Comparison of ENCODE assay signal across 14 cellular contexts in the genomic region with DNA sequence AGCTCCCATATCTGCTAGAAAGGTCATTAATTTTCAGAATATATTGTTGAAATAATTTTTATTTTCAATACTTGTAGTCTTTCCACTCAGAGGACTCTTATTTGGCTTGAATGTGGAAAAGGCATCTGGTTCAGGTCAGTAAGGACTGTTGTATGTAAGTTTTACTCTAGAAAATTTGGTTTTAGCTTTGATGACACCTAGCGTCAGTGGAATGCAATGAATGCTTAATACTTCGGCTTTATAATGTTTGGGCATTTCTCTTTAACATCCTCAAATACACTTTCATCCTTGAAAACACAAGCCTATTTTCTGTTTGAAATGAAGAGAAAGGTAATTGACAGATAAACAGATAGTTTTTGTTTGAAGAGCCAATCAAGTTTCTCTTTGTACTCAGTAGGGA.
DNase-seq lines count a peak whose midpoint lies in the region; ATAC-seq and TF ChIP-seq lines count a peak whose summit lies in the region.
"Had no signal": no experiment of that assay in that cellular context is flagged by ENCODE, and none has a peak within 500 bp of the region (broad histone marks: within the 10 kb centered on the region; RNA-seq: fewer than 3 reads in every experiment).

No MANE protein-coding gene starts in this region.

- CTCF ChIA-PET in GM10248 (lab: Yijun Ruan, JAX), result interaction anchor here (0.8 to 3.1 kb wide), 6 partner anchors 8 to 364 kb away, joined by 3 to 10 read pairs (median 3); no protein-coding TSS in a partner anchor

- no peak for TF ChIP-seq POLR2A in esophagus squamous epithelium (IDR thresholded peaks at IDR 0.05)

- H3K4me3 ChIP-seq in fibroblast of the aortic adventitia (ENCODE audit: low read depth, low read length) (no peak overlapping the region), esophagus squamous epithelium (no peak overlapping the region)

- TF ChIP-seq CTCF in VCaP (conservative IDR thresholded peaks at IDR 0.05), result peak; percentile 70
- peak; percentile 56 for TF ChIP-seq CTCF in fibroblast of the aortic adventitia (IDR thresholded peaks at IDR 0.05; ENCODE audit: insufficient read depth, low read length)
- peak; percentile 43 for TF ChIP-seq CTCF in progenitor cell of endocrine pancreas (IDR thresholded peaks at IDR 0.05; ENCODE audit: unreplicated experiment)
- TF ChIP-seq CTCF in esophagus squamous epithelium (IDR thresholded peaks at IDR 0.05), result no peak
- TF ChIP-seq CTCF in GM10248 (IDR thresholded peaks at IDR 0.05; ENCODE audit: control extremely low read depth, extremely low read depth, low read depth, missing control alignments), result no peak

- ATAC-seq in HG03095 (IDR thresholded peaks at IDR 0.05; ENCODE audit: unreplicated experiment), result no peak
- ATAC-seq: activated naive CD8-positive, alpha-beta T cell treated with anti-CD3 and anti-CD28 coated beads, Interleukin-2, amount 50 U/mL, for 24 hours had no signal

- peaks cover 49% of the 10 kb centered on the region for H3K4me1 Mint-ChIP-seq in progenitor cell of endocrine pancreas (ENCODE audit: low read depth)
- H3K4me1 Mint-ChIP-seq: activated CD4-positive, alpha-beta memory T cell treated with anti-CD3 and anti-CD28 coated beads, Interleukin-2, amount 10 ng/mL, durations not matched to agents 7 days and 5 days; activated naive CD8-positive, alpha-beta T cell treated with anti-CD3 and anti-CD28 coated beads, Interleukin-2, amount 50 U/mL, for 24 hours; memory B cell had no signal

- H3K4me3 Mint-ChIP-seq in progenitor cell of endocrine pancreas (ENCODE audit: low read depth), result no peak overlapping the region
- H3K4me3 Mint-ChIP-seq: activated CD4-positive, alpha-beta memory T cell treated with anti-CD3 and anti-CD28 coated beads, Interleukin-2, amount 10 ng/mL, durations not matched to agents 7 days and 5 days; activated naive CD8-positive, alpha-beta T cell treated with anti-CD3 and anti-CD28 coated beads, Interleukin-2, amount 50 U/mL, for 24 hours; memory B cell had no signal

- H3K4me1 ChIP-seq in esophagus squamous epithelium, result peaks cover 0 to 15% (median 8%) of the 10 kb centered on the region in 3 donors

- POLR2A ChIA-PET in GM10248 (lab: Yijun Ruan, JAX), result no interaction called here

- intact Hi-C loops in esophagus squamous epithelium (cut with DNase I), result no loop called here

- H3K9me3 Mint-ChIP-seq in progenitor cell of endocrine pancreas (ENCODE audit: low read depth), result no peaks in the 10 kb centered on the region
- H3K9me3 Mint-ChIP-seq: activated CD4-positive, alpha-beta memory T cell treated with anti-CD3 and anti-CD28 coated beads, Interleukin-2, amount 10 ng/mL, durations not matched to agents 7 days and 5 days; activated naive CD8-positive, alpha-beta T cell treated with anti-CD3 and anti-CD28 coated beads, Interleukin-2, amount 50 U/mL, for 24 hours; memory B cell had no signal

- peaks cover 2% of the 10 kb centered on the region for H3K36me3 Mint-ChIP-seq in progenitor cell of endocrine pancreas (ENCODE audit: insufficient read depth)

- DNase-seq in G401 (ENCODE audit: low spot score), result peak; percentile 10
- peak; percentile 72 for DNase-seq in fibroblast of the aortic adventitia (ENCODE audit: low read depth)
- no peak for DNase-seq in progenitor cell of endocrine pancreas (ENCODE audit: low spot score, unreplicated experiment)
- no peak for DNase-seq in esophagus squamous epithelium (lab: John Stamatoyannopoulos, UW)
- DNase-seq in GM10248 (ENCODE audit: extremely low spot score), result no peak
- DNase-seq in mesenteric fat pad (ENCODE audit: low spot score), result no peak
- DNase-seq: activated CD4-positive, alpha-beta memory T cell treated with anti-CD3 and anti-CD28 coated beads, Interleukin-2, amount 10 ng/mL, durations not matched to agents 7 days and 5 days; activated naive CD8-positive, alpha-beta T cell treated with anti-CD3 and anti-CD28 coated beads, Interleukin-2, amount 50 U/mL, for 24 hours; DND-41; NCI-H510A treated with DMSO at 0.1 percent for 48 hours; stimulated activated CD8-positive, alpha-beta memory T cell treated with anti-CD3 and anti-CD28 coated beads, Interleukin-4, amount 100 ng/mL, for 48 hours had no signal

- H3K27me3 Mint-ChIP-seq in progenitor cell of endocrine pancreas, result no peaks in the 10 kb centered on the region
- H3K27me3 Mint-ChIP-seq: activated CD4-positive, alpha-beta memory T cell treated with anti-CD3 and anti-CD28 coated beads, Interleukin-2, amount 10 ng/mL, durations not matched to agents 7 days and 5 days; activated naive CD8-positive, alpha-beta T cell treated with anti-CD3 and anti-CD28 coated beads, Interleukin-2, amount 50 U/mL, for 24 hours; memory B cell had no signal

- no peak overlapping the region for H3K27ac ChIP-seq in VCaP
- no peak overlapping the region for H3K27ac ChIP-seq in esophagus squamous epithelium

- WGBS in esophagus squamous epithelium, 2 donors, result 67 to 79% methylated on average over 2 of the region's 2 CpGs

- in situ Hi-C loops in G401 (cut with HindIII; ENCODE audit: low sequenced_read_pairs), result loop anchor here (25.0 kb wide), 1 partner anchor 370 kb away; no protein-coding TSS in a partner anchor

- no peak overlapping the region for H3K27ac Mint-ChIP-seq in progenitor cell of endocrine pancreas
- H3K27ac Mint-ChIP-seq: activated CD4-positive, alpha-beta memory T cell treated with anti-CD3 and anti-CD28 coated beads, Interleukin-2, amount 10 ng/mL, durations not matched to agents 7 days and 5 days; activated naive CD8-positive, alpha-beta T cell treated with anti-CD3 and anti-CD28 coated beads, Interleukin-2, amount 50 U/mL, for 24 hours; memory B cell had no signal

- no peaks in the 10 kb centered on the region for H3K27me3 ChIP-seq in esophagus squamous epithelium

- H3K36me3 ChIP-seq in esophagus squamous epithelium, result peaks cover 0 to 37% (median 0%) of the 10 kb centered on the region in 3 donors

- H3K9me3 ChIP-seq in esophagus squamous epithelium, result no peaks in the 10 kb centered on the region

Comparison
In these comparisons a context has a peak if more than half of its experiments do, and no peak if none do; other contexts are left out.
1. DNase-seq: peak in G401 (single experiment) and fibroblast of the aortic adventitia (single experiment); none in progenitor cell of endocrine pancreas (single experiment), esophagus squamous epithelium (single experiment), GM10248 (single experiment) and mesenteric fat pad (single experiment).
2. CTCF ChIP-seq: peak in VCaP (single experiment), fibroblast of the aortic adventitia (single experiment) and progenitor cell of endocrine pancreas (single experiment); none in esophagus squamous epithelium (0 of 6) and GM10248 (single experiment).